ENCODE assay signal across 17 cellular contexts in genomic region chr5:135490245-135491037, GRCh38. TPM values are rescaled to one million over a fixed set of nuclear protein-coding genes. Genes with fewer than 3 reads are reported as not detected.
DNase-seq lines count a peak whose midpoint lies in the region; ATAC-seq, FAIRE-seq and TF ChIP-seq lines count a peak whose summit lies in the region.
"Had no signal": no experiment of that assay in that cellular context is flagged by ENCODE, and none has a peak within 500 bp of the region (broad histone marks: within the 10 kb centered on the region; RNA-seq: fewer than 3 reads in every experiment).

No MANE protein-coding gene starts in this region.

- no peak overlapping the region for H3K4me3 ChIP-seq in K562
- no peak overlapping the region for H3K4me3 ChIP-seq in prostate gland

- H3K36me3 ChIP-seq in ES-I3 (ENCODE audit: insufficient read depth, low read length), result no peaks in the 10 kb centered on the region
- H3K36me3 ChIP-seq in K562 (ENCODE audit: control insufficient read depth, insufficient read depth, low read length), result no peaks in the 10 kb centered on the region
- H3K36me3 ChIP-seq in prostate gland, result no peaks in the 10 kb centered on the region
- H3K36me3 ChIP-seq: BE2C, gastroesophageal sphincter, stomach had no signal

- H3K9me1 ChIP-seq in K562 (ENCODE audit: control insufficient read depth, insufficient read depth, low read length), result no peaks in the 10 kb centered on the region

- TF ChIP-seq POLR2A in K562 (conservative IDR thresholded peaks at IDR 0.05), result no peak
- no peak for TF ChIP-seq POLR2A in prostate gland (IDR thresholded peaks at IDR 0.05)

- TF ChIP-seq RAD21 in K562 (CRISPR knock-in tag; conservative IDR thresholded peaks at IDR 0.05 in 1 of 2, IDR thresholded peaks at IDR 0.05 in 1 of 2), result no peak

- FAIRE-seq in K562 (lab: Jason Lieb, UNC), result no peak
- FAIRE-seq: G401.6 had no signal

- no peak overlapping the region for H2AFZ ChIP-seq in K562 (ENCODE audit: low read depth, low read length)

- peaks cover 10% of the 10 kb centered on the region for H4K20me1 ChIP-seq in K562 (replicated peaks; ENCODE audit: control insufficient read depth, insufficient read depth, low read length)

- no peak for TF ChIP-seq EP300 in K562 (IDR thresholded peaks at IDR 0.05; ENCODE audit: low read length)

- peak overlapping the region; percentile 40; the same call in 1 of the 2 replicates for H3K9ac ChIP-seq in ES-I3 (ENCODE audit: low read depth, low read length)
- no peak overlapping the region for H3K9ac ChIP-seq in K562 (ENCODE audit: insufficient read depth in 1 of 2, low read depth in 2 of 2, low read length in 2 of 2)

- peaks cover 17% of the 10 kb centered on the region for H3K4me1 ChIP-seq in ES-I3 (ENCODE audit: insufficient read depth, low read length)
- peaks cover 8 to 34% of the 10 kb centered on the region in 2 experiments; a peak in 4 of 5 replicates for H3K4me1 ChIP-seq in K562 (replicated peaks in 1 of 2; ENCODE audit: control insufficient read depth in 2 of 2, insufficient read depth in 2 of 2, low read length in 2 of 2)
- no peaks in the 10 kb centered on the region for H3K4me1 ChIP-seq in prostate gland (replicated peaks)

- in situ Hi-C loops in K562 (cut with MboI), result no loop called here

- no peak overlapping the region for H3K4me2 ChIP-seq in K562 (ENCODE audit: insufficient read depth, low read length)

- H3K27me3 ChIP-seq in K562 (ENCODE audit: control insufficient read depth in 2 of 2, insufficient read depth in 2 of 2, low read length in 2 of 2), result peaks cover 0 to 4% of the 10 kb centered on the region in 2 experiments; a peak in 1 of 5 replicates
- H3K27me3 ChIP-seq in prostate gland (replicated peaks; ENCODE audit: insufficient read depth), result no peaks in the 10 kb centered on the region
- H3K27me3 ChIP-seq: BE2C had no signal

- no peaks in the 10 kb centered on the region for H3K79me2 ChIP-seq in K562 (ENCODE audit: control insufficient read depth, insufficient read depth, low read length)

- POLR2A ChIA-PET in K562 (lab: Yijun Ruan, JAX), result interaction anchor here (0.9 kb wide), 1 partner anchor 8 kb away, joined by 3 read pairs; no protein-coding TSS in a partner anchor

- TF ChIP-seq CTCF in K562 (IDR thresholded peaks at IDR 0.05 in 2 of 3, conservative IDR thresholded peaks at IDR 0.05 in 1 of 3; ENCODE audit: insufficient read depth in 2 of 3, low read depth in 1 of 3, low read length in 3 of 3) (no peak), prostate gland (IDR thresholded peaks at IDR 0.05) (no peak)

- BruUV-seq in K562 (replicated peaks; lab: Mats Ljungman, UMichigan), result no TSS peak

- DNase-seq in K562 (ENCODE audit: extremely low read depth in 1 of 4, low spot score in 3 of 4), result no peak
- peak; percentile 47 for DNase-seq in iPS-NIHi11 (ENCODE audit: low spot score)
- peak; percentile 48 for DNase-seq in sciatic nerve (ENCODE audit: low spot score)
- DNase-seq in NCI-H1436 (lab: John Stamatoyannopoulos, UW), result no peak
- no peak for DNase-seq in prostate gland (ENCODE audit: low spot score)
- DNase-seq: activated naive CD4-positive, alpha-beta T cell treated with anti-CD3 and anti-CD28 coated beads, Interleukin-2, amount 50 U/mL, for 16 hours; BE2C; NCI-H1105; NCI-H524 treated with DMSO at 0.1 percent for 48 hours; stomach had no signal

- ATAC-seq in K562 (no peak), sciatic nerve (no peak), GM21381 (IDR thresholded peaks at IDR 0.05; ENCODE audit: unreplicated experiment) (no peak), HG02798 (IDR thresholded peaks at IDR 0.05; ENCODE audit: poor library complexity, unreplicated experiment) (no peak)
- ATAC-seq: gastroesophageal sphincter had no signal

- H3K9me3 ChIP-seq in ES-I3 (ENCODE audit: control insufficient read depth, insufficient read depth, low read length), result no peaks in the 10 kb centered on the region
- no peaks in the 10 kb centered on the region for H3K9me3 ChIP-seq in K562 (replicated peaks; ENCODE audit: control insufficient read depth, insufficient read depth, low read depth, low read length)
- no peaks in the 10 kb centered on the region for H3K9me3 ChIP-seq in prostate gland
- H3K9me3 ChIP-seq: BE2C, gastroesophageal sphincter, stomach had no signal

- H3K27ac ChIP-seq in K562 (ENCODE audit: extremely low read depth, low read depth, low read length), result no peak overlapping the region
- H3K27ac ChIP-seq in prostate gland, result no peak overlapping the region
- H3K27ac ChIP-seq: gastroesophageal sphincter, stomach had no signal

- CTCF ChIA-PET in K562 (lab: Yijun Ruan, JAX; ENCODE audit: low intra/inter-chr PET ratio), result no interaction called here

- intact Hi-C loops in K562 (cut with micrococcal nuclease), result no loop called here
- intact Hi-C loops in sciatic nerve (cut with DNase I), result no loop called here
- intact Hi-C loops in prostate gland (cut with DNase I), result no loop called here

- 87% methylated on average over 40 of the region's 49 CpGs for WGBS in K562 (ENCODE audit: insufficient coverage, low coverage, missing lambda C conversion rate)
- 75% methylated on average over 39 of the region's 49 CpGs for WGBS in prostate gland

TF ChIP-seq in K562, 482 proteins besides CTCF, POLR2A, EP300 and RAD21 (continues in another document):
- no peak for TF ChIP-seq CHCHD3 (CRISPR knock-in tag; IDR thresholded peaks at IDR 0.05)

RNA-seq across cellular contexts. Expression of gene TIFAB, which starts 38.3 kb away (rescaled TPM):
- not detected in 2 replicates for total RNA-seq in K562 (2011; cell fraction: chromatin; rRNA removed; ENCODE audit: low replicate concordance)
- total RNA-seq in K562 (2011; cell fraction: nucleolus; rRNA removed), result not detected in 2 replicates
- not detected in 2 replicates for total RNA-seq in K562 (2011; cell fraction: nucleoplasm; rRNA removed)
- total RNA-seq in K562 (2014; rRNA removed) (not detected in 2 replicates), K562 (2014; rRNA removed; fragmentation: Illumina TruSeq; extraction: Trizol) (not detected in 2 replicates), K562 (2015; rRNA removed; fragmentation: Illumina TruSeq; extraction: Trizol) (not detected in 2 replicates), K562 (2021) (not detected in 2 replicates), sciatic nerve (0.22 TPM), prostate gland (not detected)
- polyA plus RNA-seq in K562 (2011; rRNA removed) (not detected in 2 replicates), K562 (2014; fragmentation: Illumina TruSeq; extraction: Trizol) (not detected in 2 replicates), K562 (2014; fragmentation: Nextera tagmentation; extraction: Ambion mirVana) (not detected), K562 (2014; rRNA removed) (not detected in 2 replicates)
- 0.01 TPM in 1 of 2 replicates, not detected in the other for polyA plus RNA-seq in K562 (2011; cell fraction: cytosol; rRNA removed)
- not detected in 2 replicates for polyA plus RNA-seq in K562 (2011; cell fraction: nucleus; rRNA removed)
- polyA plus RNA-seq in K562 (2012), result not detected in 2 replicates
- not detected in 2 replicates for polyA minus RNA-seq in K562 (2011; rRNA and poly(A)+ RNA removed)
- not detected in 2 replicates for polyA minus RNA-seq in K562 (2011; cell fraction: cytosol; rRNA and poly(A)+ RNA removed)
- not detected in 2 replicates for polyA minus RNA-seq in K562 (2011; cell fraction: nucleus; rRNA and poly(A)+ RNA removed)
- total RNA-seq: activated CD8-positive, alpha-beta memory T cell treated with anti-CD3 and anti-CD28 coated beads for 36 hours; gastroesophageal sphincter; stomach had no signal

RNA-seq across cellular contexts. Expression of gene DCANP1, which starts 43.3 kb away (rescaled TPM):
- total RNA-seq in K562 (2011; cell fraction: chromatin; rRNA removed; ENCODE audit: low replicate concordance), result not detected in 2 replicates
- total RNA-seq in K562 (2011; cell fraction: nucleolus; rRNA removed), result not detected in 2 replicates
- not detected in 2 replicates for total RNA-seq in K562 (2011; cell fraction: nucleoplasm; rRNA removed)
- total RNA-seq in K562 (2014; rRNA removed) (not detected in 2 replicates), K562 (2014; rRNA removed; fragmentation: Illumina TruSeq; extraction: Trizol) (not detected in 2 replicates), K562 (2015; rRNA removed; fragmentation: Illumina TruSeq; extraction: Trizol) (not detected in 2 replicates), K562 (2021) (not detected in 2 replicates), sciatic nerve (not detected), prostate gland (not detected)
- polyA plus RNA-seq in K562 (2011; rRNA removed) (not detected in 2 replicates), K562 (2014; fragmentation: Illumina TruSeq; extraction: Trizol) (not detected in 2 replicates), K562 (2014; fragmentation: Nextera tagmentation; extraction: Ambion mirVana) (not detected), K562 (2014; rRNA removed) (not detected in 2 replicates)
- not detected in 2 replicates for polyA plus RNA-seq in K562 (2011; cell fraction: cytosol; rRNA removed)
- not detected in 2 replicates for polyA plus RNA-seq in K562 (2011; cell fraction: nucleus; rRNA removed)
- polyA plus RNA-seq in K562 (2012), result not detected in 2 replicates
- not detected in 2 replicates for polyA minus RNA-seq in K562 (2011; rRNA and poly(A)+ RNA removed)
- polyA minus RNA-seq in K562 (2011; cell fraction: cytosol; rRNA and poly(A)+ RNA removed), result not detected in 2 replicates
- not detected in 2 replicates for polyA minus RNA-seq in K562 (2011; cell fraction: nucleus; rRNA and poly(A)+ RNA removed)
- total RNA-seq: activated CD8-positive, alpha-beta memory T cell treated with anti-CD3 and anti-CD28 coated beads for 36 hours; gastroesophageal sphincter had no signal
- polyA plus RNA-seq: liver, stomach had no signal

RNA-seq across cellular contexts. Expression of gene NEUROG1, which starts 45.3 kb away (rescaled TPM):
- total RNA-seq in K562 (2011; cell fraction: chromatin; rRNA removed; ENCODE audit: low replicate concordance), result not detected in 2 replicates
- not detected in 2 replicates for total RNA-seq in K562 (2011; cell fraction: nucleolus; rRNA removed)
- total RNA-seq in K562 (2011; cell fraction: nucleoplasm; rRNA removed), result not detected in 2 replicates
- total RNA-seq in K562 (2014; rRNA removed) (not detected in 2 replicates), K562 (2014; rRNA removed; fragmentation: Illumina TruSeq; extraction: Trizol) (not detected in 2 replicates), K562 (2015; rRNA removed; fragmentation: Illumina TruSeq; extraction: Trizol) (not detected in 2 replicates), K562 (2021) (not detected in 2 replicates), sciatic nerve (not detected), prostate gland (not detected)
- polyA plus RNA-seq in K562 (2011; rRNA removed) (not detected in 2 replicates), K562 (2014; fragmentation: Illumina TruSeq; extraction: Trizol) (not detected in 2 replicates), K562 (2014; fragmentation: Nextera tagmentation; extraction: Ambion mirVana) (not detected), K562 (2014; rRNA removed) (not detected in 2 replicates)
- not detected in 2 replicates for polyA plus RNA-seq in K562 (2011; cell fraction: cytosol; rRNA removed)
- not detected in 2 replicates for polyA plus RNA-seq in K562 (2011; cell fraction: nucleus; rRNA removed)
- not detected in 2 replicates for polyA plus RNA-seq in K562 (2012)
- polyA minus RNA-seq in K562 (2011; rRNA and poly(A)+ RNA removed), result not detected in 2 replicates
- not detected in 2 replicates for polyA minus RNA-seq in K562 (2011; cell fraction: cytosol; rRNA and poly(A)+ RNA removed)
- not detected in 2 replicates for polyA minus RNA-seq in K562 (2011; cell fraction: nucleus; rRNA and poly(A)+ RNA removed)
- total RNA-seq: activated CD8-positive, alpha-beta memory T cell treated with anti-CD3 and anti-CD28 coated beads for 36 hours; gastroesophageal sphincter; liver; stomach had no signal
- polyA plus RNA-seq: liver, stomach had no signal

Comparison
In these comparisons a context has a peak if more than half of its experiments do, and no peak if none do; other contexts are left out.
1. DNase-seq: peak in iPS-NIHi11 (single experiment) and sciatic nerve (single experiment); none in K562 (0 of 4), NCI-H1436 (single experiment) and prostate gland (single experiment).